Comparison of ENCODE assay signal across 25 cellular contexts in the genomic region with DNA sequence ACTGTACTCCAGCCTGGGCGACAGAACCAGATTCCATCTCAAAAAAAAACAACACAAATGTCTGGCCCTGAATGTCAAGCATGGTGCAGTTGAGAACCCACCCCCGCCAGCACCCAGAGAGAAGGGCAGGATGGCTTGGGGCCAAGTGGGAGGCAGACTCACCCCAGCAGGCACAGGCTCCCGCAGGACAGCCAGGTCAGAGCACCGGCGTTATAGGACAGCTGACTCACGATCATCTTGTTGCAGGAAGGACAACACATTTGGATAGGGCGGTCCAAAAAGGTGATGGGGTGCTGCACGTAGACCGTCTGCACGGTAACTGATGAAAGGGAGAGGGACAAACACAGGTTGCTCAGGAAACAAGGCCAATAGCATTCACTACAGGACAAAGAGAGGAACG. TPM values are rescaled to one million over a fixed set of nuclear protein-coding genes. Genes with fewer than 3 reads are reported as not detected.
DNase-seq lines count a peak whose midpoint lies in the region; ATAC-seq and TF ChIP-seq lines count a peak whose summit lies in the region.
"Had no signal": no experiment of that assay in that cellular context is flagged by ENCODE, and none has a peak within 500 bp of the region (broad histone marks: within the 10 kb centered on the region; RNA-seq: fewer than 3 reads in every experiment).

No MANE protein-coding gene starts in this region.

- no peak overlapping the region for H3K4me3 ChIP-seq in Karpas-422 (ENCODE audit: low read length)
- H3K4me3 ChIP-seq in naive thymus-derived CD4-positive, alpha-beta T cell (ENCODE audit: low read length), result no peak overlapping the region
- no peak overlapping the region for H3K4me3 ChIP-seq in tibial nerve
- H3K4me3 ChIP-seq: gastrocnemius medialis, prostate gland had no signal

- peak overlapping the region; percentile 21 for H3K27ac Mint-ChIP-seq in activated naive CD4-positive, alpha-beta T cell treated with anti-CD3 and anti-CD28 coated beads, Interleukin-2, amount 10 ng/mL, durations not matched to agents 7 days and 5 days
- peak overlapping the region in 7 of 9 donors; percentile 29 to 93 (median 81) for H3K27ac Mint-ChIP-seq in naive thymus-derived CD4-positive, alpha-beta T cell
- H3K27ac Mint-ChIP-seq: activated CD4-positive, alpha-beta T cell treated with anti-CD3 and anti-CD28 coated beads for 36 hours; activated T-helper 17 cell treated with anti-CD3 and anti-CD28 coated beads, Interleukin-2, amount 50 U/mL, for 72 hours had no signal

- H3K36me3 Mint-ChIP-seq in activated naive CD4-positive, alpha-beta T cell treated with anti-CD3 and anti-CD28 coated beads, Interleukin-2, amount 10 ng/mL, durations not matched to agents 7 days and 5 days, result peaks cover 67% of the 10 kb centered on the region
- peaks cover 27 to 71% (median 63%) of the 10 kb centered on the region in 5 donors for H3K36me3 Mint-ChIP-seq in naive thymus-derived CD4-positive, alpha-beta T cell

- H3K4me3 Mint-ChIP-seq in activated naive CD4-positive, alpha-beta T cell treated with anti-CD3 and anti-CD28 coated beads, Interleukin-2, amount 10 ng/mL, durations not matched to agents 7 days and 5 days, result no peak overlapping the region
- H3K4me3 Mint-ChIP-seq in naive thymus-derived CD4-positive, alpha-beta T cell, result peak overlapping the region in 1 of 10 donors; percentile 59
- H3K4me3 Mint-ChIP-seq: activated CD4-positive, alpha-beta T cell treated with anti-CD3 and anti-CD28 coated beads for 36 hours; activated naive CD8-positive, alpha-beta T cell; activated T-helper 17 cell treated with anti-CD3 and anti-CD28 coated beads, Interleukin-2, amount 50 U/mL, for 72 hours had no signal

- no peak for TF ChIP-seq POLR2A in tibial nerve (IDR thresholded peaks at IDR 0.05)

- no peaks in the 10 kb centered on the region for H3K27me3 Mint-ChIP-seq in activated naive CD4-positive, alpha-beta T cell treated with anti-CD3 and anti-CD28 coated beads, Interleukin-2, amount 10 ng/mL, durations not matched to agents 7 days and 5 days
- peaks cover 0 to 2% (median 0%) of the 10 kb centered on the region in 5 donors for H3K27me3 Mint-ChIP-seq in naive thymus-derived CD4-positive, alpha-beta T cell
- H3K27me3 Mint-ChIP-seq: activated CD4-positive, alpha-beta T cell treated with anti-CD3 and anti-CD28 coated beads for 36 hours; activated naive CD8-positive, alpha-beta T cell; activated T-helper 17 cell treated with anti-CD3 and anti-CD28 coated beads, Interleukin-2, amount 50 U/mL, for 72 hours had no signal

- no peak for TF ChIP-seq CTCF in tibial nerve (IDR thresholded peaks at IDR 0.05)

- no peaks in the 10 kb centered on the region for H3K79me2 ChIP-seq in Karpas-422 (ENCODE audit: low read length)

- no peak for ATAC-seq in naive thymus-derived CD4-positive, alpha-beta T cell
- ATAC-seq in GM21529 (IDR thresholded peaks at IDR 0.05; ENCODE audit: unreplicated experiment) (no peak), HG03039 (IDR thresholded peaks at IDR 0.05; ENCODE audit: unreplicated experiment) (no peak)
- ATAC-seq: activated CD4-positive, alpha-beta T cell treated with anti-CD3 and anti-CD28 coated beads for 36 hours; activated T-helper 17 cell treated with anti-CD3 and anti-CD28 coated beads, Interleukin-2, amount 50 U/mL, for 72 hours; gastrocnemius medialis; HCT116; left colon; Panc1 had no signal

- no peak for DNase-seq in activated naive CD4-positive, alpha-beta T cell treated with anti-CD3 and anti-CD28 coated beads, Interleukin-2, amount 10 ng/mL, durations not matched to agents 7 days and 5 days
- DNase-seq in activated naive CD4-positive, alpha-beta T cell (lab: John Stamatoyannopoulos, UW), result no peak
- DNase-seq in Karpas-422, result peak; percentile 22
- DNase-seq in naive thymus-derived CD4-positive, alpha-beta T cell, result no peak
- DNase-seq in tibial nerve (ENCODE audit: low spot score in 2 of 2), result no peak
- no peak for DNase-seq in OCI-M2 (lab: John Stamatoyannopoulos, UW; ENCODE audit: unreplicated experiment)
- DNase-seq: 8988T; activated CD4-positive, alpha-beta T cell treated with anti-CD3 and anti-CD28 coated beads for 36 hours; aorta; gastrocnemius medialis; hippocampal formation; left colon; mesendoderm; MV-4-11; NCI-H1436 treated with DMSO at 0.1 percent for 48 hours; SHP77 treated with DMSO at 0.1 percent for 48 hours; stimulated activated CD4-positive, alpha-beta T cell treated with anti-CD3 and anti-CD28 coated beads, Interleukin-15, amount 100 ng/mL, for 24 hours; stimulated activated naive CD4-positive, alpha-beta T cell had no signal

- no peaks in the 10 kb centered on the region for H3K36me3 ChIP-seq in Karpas-422 (ENCODE audit: insufficient read depth, low read length)
- peaks cover 49 to 80% (median 61%) of the 10 kb centered on the region in 3 experiments for H3K36me3 ChIP-seq in naive thymus-derived CD4-positive, alpha-beta T cell (ENCODE audit: control insufficient read depth in 2 of 3, insufficient read depth in 3 of 3, low read length in 3 of 3)
- H3K36me3 ChIP-seq in tibial nerve, result peaks cover 0 to 67% (median 28%) of the 10 kb centered on the region in 3 donors

- H3K9me3 Mint-ChIP-seq in activated naive CD4-positive, alpha-beta T cell treated with anti-CD3 and anti-CD28 coated beads, Interleukin-2, amount 10 ng/mL, durations not matched to agents 7 days and 5 days, result peaks cover 8% of the 10 kb centered on the region
- peaks cover 0 to 11% (median 1%) of the 10 kb centered on the region in 11 donors for H3K9me3 Mint-ChIP-seq in naive thymus-derived CD4-positive, alpha-beta T cell

- 55 to 74% methylated on average over 11 of the region's 11 CpGs for WGBS in tibial nerve, 2 donors

- peaks cover 39% of the 10 kb centered on the region for H3K4me1 Mint-ChIP-seq in activated naive CD4-positive, alpha-beta T cell treated with anti-CD3 and anti-CD28 coated beads, Interleukin-2, amount 10 ng/mL, durations not matched to agents 7 days and 5 days
- H3K4me1 Mint-ChIP-seq in naive thymus-derived CD4-positive, alpha-beta T cell, result peaks cover 26 to 57% (median 50%) of the 10 kb centered on the region in 7 donors

- H2AFZ ChIP-seq in Karpas-422 (ENCODE audit: low read length), result no peak overlapping the region

- POLR2A ChIA-PET in naive thymus-derived CD4-positive, alpha-beta T cell (lab: Charles Lee), result interaction anchor here (0.6 to 1.8 kb wide), 4 partner anchors 16 to 111 kb away, joined by 3 to 5 read pairs (median 3); no protein-coding TSS in a partner anchor

- no peak overlapping the region for H3K9ac ChIP-seq in Karpas-422 (ENCODE audit: low read length)

- no peaks in the 10 kb centered on the region for H4K20me1 ChIP-seq in Karpas-422 (ENCODE audit: insufficient read depth, low read depth, low read length)

- H3K4me1 ChIP-seq in Karpas-422 (ENCODE audit: low read length) (no peaks in the 10 kb centered on the region), tibial nerve (peaks cover 0 to 44% (median 25%) of the 10 kb centered on the region in 4 donors)
- H3K4me1 ChIP-seq in naive thymus-derived CD4-positive, alpha-beta T cell (ENCODE audit: control insufficient read depth in 2 of 2, insufficient read depth in 2 of 2, low read length in 2 of 2), result peaks cover 22 to 30% of the 10 kb centered on the region in 2 donors

- intact Hi-C loops in naive thymus-derived CD4-positive, alpha-beta T cell (cut with micrococcal nuclease), result no loop called here

- no peaks in the 10 kb centered on the region for H3K9me2 ChIP-seq in Karpas-422 (replicated peaks; ENCODE audit: insufficient read depth, low read length)

- CTCF ChIA-PET in activated naive CD4-positive, alpha-beta T cell treated with anti-CD3 and anti-CD28 coated beads, Interleukin-2, amount 10 ng/mL, durations not matched to agents 7 days and 5 days (lab: Charles Lee), result no interaction called here
- CTCF ChIA-PET in naive thymus-derived CD4-positive, alpha-beta T cell (lab: Charles Lee), result interaction anchor here (1.2 to 3.0 kb wide), 2 partner anchors 33 to 87 kb away, joined by 5 to 7 read pairs; partner anchors contain the start of gene LITAF

- H3K4me2 ChIP-seq in Karpas-422 (ENCODE audit: low read depth, low read length, poor library complexity, severe bottlenecking), result no peak overlapping the region

- H3K27me3 ChIP-seq in Karpas-422 (ENCODE audit: low read length) (no peaks in the 10 kb centered on the region), tibial nerve (no peaks in the 10 kb centered on the region)
- no peaks in the 10 kb centered on the region for H3K27me3 ChIP-seq in naive thymus-derived CD4-positive, alpha-beta T cell (ENCODE audit: control insufficient read depth in 2 of 2, insufficient read depth in 2 of 2, low read length in 2 of 2)
- H3K27me3 ChIP-seq: gastrocnemius medialis had no signal

- H3K9me3 ChIP-seq in Karpas-422 (ENCODE audit: low read length) (no peaks in the 10 kb centered on the region), tibial nerve (peaks cover 0 to 15% (median 0%) of the 10 kb centered on the region in 4 donors)
- no peaks in the 10 kb centered on the region for H3K9me3 ChIP-seq in naive thymus-derived CD4-positive, alpha-beta T cell (ENCODE audit: control insufficient read depth in 2 of 3, low read length in 3 of 3)
- H3K9me3 ChIP-seq: gastrocnemius medialis, prostate gland had no signal

- no peak overlapping the region for H3K27ac ChIP-seq in Karpas-422 (ENCODE audit: low read length)
- no peak overlapping the region for H3K27ac ChIP-seq in naive thymus-derived CD4-positive, alpha-beta T cell (ENCODE audit: low read depth, low read length)
- H3K27ac ChIP-seq in tibial nerve, result peak overlapping the region in 3 of 4 donors; percentile 31 to 84 (median 82)

- TF ChIP-seq EP300 in tibial nerve (IDR thresholded peaks at IDR 0.05), result no peak

RNA-seq across cellular contexts. Expression of gene LITAF, which starts 33.3 kb away (rescaled TPM):
- total RNA-seq in Karpas-422 (2014; rRNA removed; shearing (Covaris generic); ENCODE audit: low replicate concordance), result 2.6 TPM in 1 of 2 replicates, not detected in the other
- total RNA-seq in naive thymus-derived CD4-positive, alpha-beta T cell, result 100 to 1,000 TPM; 126 to 278 (median 208) TPM
- 100 to 1,000 TPM; 525 to 563 TPM for polyA plus RNA-seq in naive thymus-derived CD4-positive, alpha-beta T cell
- 10 to 100 TPM; 54.8 to 73.0 (median 65.3) TPM for total RNA-seq in tibial nerve

Comparison
In these comparisons a context has a peak if more than half of its experiments do, and no peak if none do; other contexts are left out.
1. H3K27ac ChIP-seq: peak in tibial nerve (3 of 4); none in Karpas-422 (single experiment) and naive thymus-derived CD4-positive, alpha-beta T cell (single experiment).
2. RNA of gene LITAF, which starts 33.3 kb away (total RNA-seq): 126 to 278 TPM in naive thymus-derived CD4-positive, alpha-beta T cell and 54.8 to 73.0 TPM in tibial nerve; 2.6 TPM in Karpas-422; every median in the first group is over 10 times any median in the second.